1 cellular context compared by ENCODE assay signal in genomic region chr2:27086722-27087446, GRCh38.
TF ChIP-seq lines count a peak whose summit lies in the region.

Gene KHK (plus strand): TSS chr2:27086772. CDS start chr2:27087260, 488 bp downstream.

TF ChIP-seq in K562, 482 proteins besides CTCF, POLR2A, EP300 and RAD21 (continued from another document):
- TF ChIP-seq SAP30 (IDR thresholded peaks at IDR 0.05; ENCODE audit: borderline replicate concordance, insufficient read depth, low read depth, low read length, poor library complexity, severe bottlenecking) (peak; percentile 52), NRF1 (conservative IDR thresholded peaks at IDR 0.05 in 1 of 2, IDR thresholded peaks at IDR 0.05 in 1 of 2) (peak in 1 of 2 experiments; percentile 37; a peak in 1 of 4 replicates), ARID4B (CRISPR knock-in tag; IDR thresholded peaks at IDR 0.05) (peak; percentile 67; the same call in 1 of the 2 replicates), ZNF436 (CRISPR knock-in tag; IDR thresholded peaks at IDR 0.05) (no peak), MAX (CRISPR knock-in tag; IDR thresholded peaks at IDR 0.05) (peak; percentile 7), HDAC1 (IDR thresholded peaks at IDR 0.05) (peak in 1 of 2 experiments; percentile 50; a peak in 2 of 4 replicates), ZNF764 (CRISPR knock-in tag; IDR thresholded peaks at IDR 0.05; ENCODE audit: low read depth) (peak; percentile 60; the same call in 1 of the 2 replicates), ZNF133 (CRISPR knock-in tag; IDR thresholded peaks at IDR 0.05) (0 out of 2 replicates have a peak, but pooled peaks have one; percentile 27), ZNF3 (CRISPR knock-in tag; IDR thresholded peaks at IDR 0.05) (no peak), SLC30A9 (CRISPR knock-in tag; IDR thresholded peaks at IDR 0.05) (no peak), ZNF12 (CRISPR knock-in tag; IDR thresholded peaks at IDR 0.05) (no peak), CHD4 (IDR thresholded peaks at IDR 0.05; ENCODE audit: insufficient read depth, insufficient replicate concordance, low read depth, low read length, poor library complexity, severe bottlenecking) (no peak), SMAD4 (CRISPR knock-in tag; conservative IDR thresholded peaks at IDR 0.05) (no peak), NKRF (IDR thresholded peaks at IDR 0.05; ENCODE audit: borderline replicate concordance) (0 out of 2 replicates have a peak, but pooled peaks have one; percentile 22), CHD2 (IDR thresholded peaks at IDR 0.05; ENCODE audit: low read depth, low read length) (no peak), CBFA2T3 (IDR thresholded peaks at IDR 0.05) (0 out of 2 replicates have a peak, but pooled peaks have one; percentile 8), SIN3A (IDR thresholded peaks at IDR 0.05; ENCODE audit: borderline replicate concordance in 2 of 2, control insufficient read depth in 1 of 2, low read depth in 2 of 2, low read length in 2 of 2) (peak in 1 of 2 experiments; percentile 82; a peak in 2 of 4 replicates), RBBP5 (IDR thresholded peaks at IDR 0.05; ENCODE audit: borderline replicate concordance, insufficient read depth, low read length, poor library complexity, severe bottlenecking) (peak; percentile 51), ZBTB7A (IDR thresholded peaks at IDR 0.05; ENCODE audit: borderline replicate concordance, control insufficient read depth, low read depth, low read length) (peak; percentile 38; the same call in 1 of the 2 replicates), ZBTB40 (IDR thresholded peaks at IDR 0.05) (no peak), ZBTB40 (CRISPR knock-in tag; IDR thresholded peaks at IDR 0.05) (no peak), TFAP4 (CRISPR knock-in tag; IDR thresholded peaks at IDR 0.05; ENCODE audit: borderline replicate concordance) (peak; percentile 94)
